12 cellular contexts compared by ENCODE assay signal in the genomic region with DNA sequence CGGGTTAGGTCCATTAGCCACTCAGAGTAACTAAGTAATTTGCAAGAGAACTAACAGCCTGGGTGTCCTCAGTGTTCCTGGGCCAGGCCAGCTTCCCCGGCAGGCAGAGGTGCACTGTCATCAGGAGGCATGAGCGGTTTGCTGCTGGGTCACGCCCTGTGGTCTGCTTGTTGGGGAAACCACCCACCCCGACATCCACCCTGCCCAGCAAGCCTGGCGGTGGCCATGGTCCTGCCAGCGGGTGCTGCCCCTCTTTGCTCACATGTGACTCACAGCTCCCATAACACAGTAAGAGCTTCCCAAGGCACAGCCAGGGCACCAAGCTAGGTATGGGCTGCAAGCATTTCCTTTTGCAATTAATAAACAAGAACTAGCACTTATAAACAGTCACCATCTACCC.
DNase-seq lines count a peak whose midpoint lies in the region; ATAC-seq, FAIRE-seq and TF ChIP-seq lines count a peak whose summit lies in the region.
"Had no signal": no experiment of that assay in that cellular context is flagged by ENCODE, and none has a peak within 500 bp of the region (broad histone marks: within the 10 kb centered on the region; RNA-seq: fewer than 3 reads in every experiment).

No MANE protein-coding gene starts in this region.

- H3K4me3 ChIP-seq in IMR-90 (ENCODE audit: insufficient read depth, low read depth, low read length) (no peak overlapping the region), neuronal stem cell (ENCODE audit: low read length in 2 of 2) (no peak overlapping the region)
- H3K4me3 ChIP-seq: right lobe of liver, suprapubic skin had no signal

- H4K8ac ChIP-seq in IMR-90 (ENCODE audit: low read depth in 2 of 2, low read length in 2 of 2) = no peak overlapping the region
- no peak overlapping the region for H4K8ac ChIP-seq in neuronal stem cell (ENCODE audit: low read depth, low read length)

- H3K9me3 Mint-ChIP-seq in activated T-helper 2 cell treated with anti-CD3 and anti-CD28 coated beads, Interferon-gamma antibody, Interleukin-2, Interleukin-4, amounts not matched to agents 10 μg/mL and 5 μg/mL and 100 μg/mL, durations not matched to agents 14 hours and 24 hours and 36 hours = peaks cover 13% of the 10 kb centered on the region

- TF ChIP-seq POLR2A in GM12892 (IDR thresholded peaks at IDR 0.05; ENCODE audit: low read depth, low read length) (no peak), IMR-90 (IDR thresholded peaks at IDR 0.05; ENCODE audit: low read depth, low read length) (no peak)

- no peak overlapping the region for H2BK12ac ChIP-seq in neuronal stem cell (ENCODE audit: low read length)

- H3K14ac ChIP-seq in IMR-90 (replicated peaks; ENCODE audit: low read depth, low read length) (no peak overlapping the region), neuronal stem cell (ENCODE audit: low read length) (no peak overlapping the region)

- POLR2A ChIA-PET in IMR-90 (lab: Charles Lee; ENCODE audit: unreplicated experiment) = no interaction called here

- no peak overlapping the region for H3K4ac ChIP-seq in IMR-90 (ENCODE audit: low read depth, low read length)
- no peak overlapping the region for H3K4ac ChIP-seq in neuronal stem cell (ENCODE audit: low read length)

- peak; percentile 79 for FAIRE-seq in GM12892 (lab: Jason Lieb, UNC)

- intact Hi-C loops in IMR-90 (cut with micrococcal nuclease) = no loop called here
- intact Hi-C loops in activated T-helper 2 cell treated with anti-CD3 and anti-CD28 coated beads, Interferon-gamma antibody, Interleukin-2, Interleukin-4, amounts not matched to agents 10 μg/mL and 5 μg/mL and 100 μg/mL, durations not matched to agents 14 hours and 24 hours and 36 hours (cut with micrococcal nuclease) = no loop called here

- H2BK5ac ChIP-seq in IMR-90 (ENCODE audit: low read depth, low read length, poor library complexity, severe bottlenecking) = no peak overlapping the region
- no peak overlapping the region for H2BK5ac ChIP-seq in neuronal stem cell (ENCODE audit: low read length)

- in situ Hi-C loops in IMR-90 (cut with MboI; ENCODE audit: low sequenced_read_pairs) = no loop called here

- H2AFZ ChIP-seq in IMR-90 (replicated peaks; ENCODE audit: low read length, poor library complexity) (no peak overlapping the region), neuronal stem cell (ENCODE audit: low read length) (no peak overlapping the region)

- no peak overlapping the region for H3K27ac Mint-ChIP-seq in activated T-helper 2 cell treated with anti-CD3 and anti-CD28 coated beads, Interferon-gamma antibody, Interleukin-2, Interleukin-4, amounts not matched to agents 10 μg/mL and 5 μg/mL and 100 μg/mL, durations not matched to agents 14 hours and 24 hours and 36 hours

- H3K9ac ChIP-seq in IMR-90 (ENCODE audit: low read depth, low read length) (no peak overlapping the region), neuronal stem cell (ENCODE audit: low read depth, low read length, poor library complexity) (no peak overlapping the region)

- H3K23ac ChIP-seq in IMR-90 (ENCODE audit: low read depth, low read length) = no peak overlapping the region
- peak overlapping the region; percentile 46 for H3K23ac ChIP-seq in neuronal stem cell (ENCODE audit: low read depth, low read length, poor library complexity)

- TF ChIP-seq RAD21 in IMR-90 (IDR thresholded peaks at IDR 0.05; ENCODE audit: low read length) = no peak

- H3K4me1 ChIP-seq in IMR-90 (ENCODE audit: control insufficient read depth, insufficient read depth, low read length) (no peaks in the 10 kb centered on the region), neuronal stem cell (ENCODE audit: control insufficient read depth in 2 of 2, insufficient read depth in 1 of 2, low read depth in 1 of 2, low read length in 2 of 2) (no peaks in the 10 kb centered on the region)
- H3K4me1 ChIP-seq: right lobe of liver had no signal

- no TSS peak for BruUV-seq in IMR-90 (replicated peaks; lab: Mats Ljungman, UMichigan)

- no peak overlapping the region for H4K5ac ChIP-seq in IMR-90 (ENCODE audit: low read depth, low read length)

- no peak overlapping the region for H3K27ac ChIP-seq in IMR-90 (ENCODE audit: insufficient read depth, low read length)
- H3K27ac ChIP-seq in neuronal stem cell (replicated peaks; ENCODE audit: low read length) = no peak overlapping the region
- H3K27ac ChIP-seq: right lobe of liver, suprapubic skin had no signal

- no peaks in the 10 kb centered on the region for H3K4me1 Mint-ChIP-seq in activated T-helper 2 cell treated with anti-CD3 and anti-CD28 coated beads, Interferon-gamma antibody, Interleukin-2, Interleukin-4, amounts not matched to agents 10 μg/mL and 5 μg/mL and 100 μg/mL, durations not matched to agents 14 hours and 24 hours and 36 hours (ENCODE audit: low read depth)

- WGBS in IMR-90 (ENCODE audit: extremely low coverage in 2 of 2, insufficient read length in 1 of 2), 2 experiments = 80% methylated on average over 1 of the region's 7 CpGs; no CpG with 5 or more reads in 1 of the 2 experiments
- no CpG with 5 or more reads among the region's 7 CpGs for WGBS in neuronal stem cell (ENCODE audit: extremely low coverage in 2 of 2, insufficient read length in 2 of 2, insufficient replicate concordance in 1 of 2), 2 donors

- no peak for TF ChIP-seq CTCF in IMR-90 (conservative IDR thresholded peaks at IDR 0.05; ENCODE audit: low read depth, low read length)

- H2BK120ac ChIP-seq in IMR-90 (ENCODE audit: low read depth, low read length) (no peak overlapping the region), neuronal stem cell (ENCODE audit: low read depth, low read length) (no peak overlapping the region)

- 0 out of 2 replicates have a peak, but pooled peaks have one; percentile 31 for ATAC-seq in IMR-90 (ENCODE audit: low read depth)
- ATAC-seq: right lobe of liver had no signal

- H3K27me3 ChIP-seq in IMR-90 (ENCODE audit: control insufficient read depth, insufficient read depth, low read length) (peaks cover 22% of the 10 kb centered on the region), neuronal stem cell (ENCODE audit: control insufficient read depth in 3 of 3, insufficient read depth in 3 of 3, low read depth in 1 of 3, low read length in 3 of 3) (peaks cover 0 to 4% (median 0%) of the 10 kb centered on the region in 3 experiments)
- H3K27me3 ChIP-seq: right lobe of liver had no signal

- DNase-seq in GM12892 (ENCODE audit: insufficient read length) = no peak
- no peak for DNase-seq in IMR-90
- DNase-seq in activated T-helper 2 cell treated with anti-CD3 and anti-CD28 coated beads, Interferon-gamma antibody, Interleukin-2, Interleukin-4, amounts not matched to agents 10 μg/mL and 5 μg/mL and 100 μg/mL, durations not matched to agents 14 hours and 24 hours and 36 hours (ENCODE audit: low spot score) = peak; percentile 26
- DNase-seq in neuronal stem cell (ENCODE audit: low spot score) = no peak
- DNase-seq in NCI-H2029 (lab: John Stamatoyannopoulos, UW) = no peak
- DNase-seq in SKM-1 treated with dmso at 0.1 percent for 144 hours (lab: John Stamatoyannopoulos, UW; ENCODE audit: unreplicated experiment) = no peak
- no peak for DNase-seq in NCI-H1048 (lab: John Stamatoyannopoulos, UW)
- DNase-seq in NCI-H2029 treated with DMSO at 0.1 percent for 48 hours (lab: John Stamatoyannopoulos, UW) = no peak
- DNase-seq: effector CD8-positive, alpha-beta T cell; NCI-H82 had no signal

- peaks cover 7% of the 10 kb centered on the region for H3K9me3 ChIP-seq in IMR-90 (ENCODE audit: control insufficient read depth, insufficient read depth, low read length)
- H3K9me3 ChIP-seq in neuronal stem cell (replicated peaks in 1 of 2; ENCODE audit: control insufficient read depth in 2 of 2, insufficient read depth in 1 of 2, low read depth in 1 of 2, low read length in 2 of 2) = peaks cover 3% of the 10 kb centered on the region in 2 donors
- H3K9me3 ChIP-seq: right lobe of liver, suprapubic skin had no signal

- dilution Hi-C loops in IMR-90 (cut with HindIII; ENCODE audit: low sequenced_read_pairs, unreplicated experiment) = no loop called here

- no peak overlapping the region for H3K4me3 Mint-ChIP-seq in activated T-helper 2 cell treated with anti-CD3 and anti-CD28 coated beads, Interferon-gamma antibody, Interleukin-2, Interleukin-4, amounts not matched to agents 10 μg/mL and 5 μg/mL and 100 μg/mL, durations not matched to agents 14 hours and 24 hours and 36 hours (ENCODE audit: low read depth)

- no peak overlapping the region for H3K18ac ChIP-seq in IMR-90 (ENCODE audit: low read depth, low read length)
- peak overlapping the region; percentile 65 for H3K18ac ChIP-seq in neuronal stem cell (ENCODE audit: low read length)

- H3K36me3 ChIP-seq in IMR-90 (ENCODE audit: control insufficient read depth, insufficient read depth, low read length) = no peaks in the 10 kb centered on the region
- H3K36me3 ChIP-seq in neuronal stem cell (replicated peaks in 1 of 2; ENCODE audit: control insufficient read depth in 2 of 2, insufficient read depth in 2 of 2, low read length in 2 of 2) = no peaks in the 10 kb centered on the region
- H3K36me3 ChIP-seq: right lobe of liver, suprapubic skin had no signal

- no peak overlapping the region for H2BK20ac ChIP-seq in IMR-90 (ENCODE audit: low read depth, low read length)

- no peak overlapping the region for H2AK9ac ChIP-seq in IMR-90 (replicated peaks; ENCODE audit: low read depth, low read length, poor library complexity)

- H3K36me3 Mint-ChIP-seq in activated T-helper 2 cell treated with anti-CD3 and anti-CD28 coated beads, Interferon-gamma antibody, Interleukin-2, Interleukin-4, amounts not matched to agents 10 μg/mL and 5 μg/mL and 100 μg/mL, durations not matched to agents 14 hours and 24 hours and 36 hours (ENCODE audit: low read depth) = no peaks in the 10 kb centered on the region

- no peak overlapping the region for H3K4me2 ChIP-seq in IMR-90 (ENCODE audit: low read depth, low read length)
- no peak overlapping the region for H3K4me2 ChIP-seq in neuronal stem cell (ENCODE audit: insufficient read depth, low read length, poor library complexity, severe bottlenecking)

- H3K56ac ChIP-seq in IMR-90 (ENCODE audit: extremely low read depth, insufficient read depth, low read length) = no peak overlapping the region

- no peaks in the 10 kb centered on the region for H3K9me1 ChIP-seq in IMR-90 (ENCODE audit: insufficient read depth, low read length)

- H3K79me1 ChIP-seq in IMR-90 (ENCODE audit: low read depth in 1 of 2, low read length in 2 of 2) (no peaks in the 10 kb centered on the region), neuronal stem cell (ENCODE audit: low read depth, low read length) (no peaks in the 10 kb centered on the region)

- H2AK5ac ChIP-seq in IMR-90 (ENCODE audit: low read depth, low read length) = no peak overlapping the region
- no peak overlapping the region for H2AK5ac ChIP-seq in neuronal stem cell (ENCODE audit: low read depth, low read length)

- H2BK15ac ChIP-seq in IMR-90 (ENCODE audit: low read depth, low read length) (no peak overlapping the region), neuronal stem cell (ENCODE audit: low read length) (no peak overlapping the region)

- H4K91ac ChIP-seq in IMR-90 (ENCODE audit: insufficient read depth, low read depth, low read length) = no peak overlapping the region
- H4K91ac ChIP-seq in neuronal stem cell (ENCODE audit: low read depth, low read length, poor library complexity) = no peak overlapping the region

- H4K20me1 ChIP-seq in IMR-90 (ENCODE audit: insufficient read depth, low read length) = no peaks in the 10 kb centered on the region

- peaks cover 4% of the 10 kb centered on the region for H3K27me3 Mint-ChIP-seq in activated T-helper 2 cell treated with anti-CD3 and anti-CD28 coated beads, Interferon-gamma antibody, Interleukin-2, Interleukin-4, amounts not matched to agents 10 μg/mL and 5 μg/mL and 100 μg/mL, durations not matched to agents 14 hours and 24 hours and 36 hours (ENCODE audit: low read depth)

- CTCF ChIA-PET in IMR-90 (lab: Yijun Ruan, JAX) = interaction anchor here (1.5 kb wide), 1 partner anchor 21 kb away, joined by 6 read pairs; no protein-coding TSS in a partner anchor
